In genomic region chr1:35085421-35085820, GRCh38 we compare ENCODE assay signal across 1 cellular context.
TF ChIP-seq lines count a peak whose summit lies in the region.

No MANE protein-coding gene starts in this region.

TF ChIP-seq in endothelial cell of umbilical vein, 7 proteins besides CTCF, POLR2A, EP300 and RAD21 (continued from another document):
- no peak for TF ChIP-seq MAX (IDR thresholded peaks at IDR 0.05; ENCODE audit: insufficient read depth, insufficient read length)
